Comparison of ENCODE assay signal across 8 cellular contexts in genomic region chr1:192545781-192546521, GRCh38. TPM values are rescaled to one million over a fixed set of nuclear protein-coding genes. Genes with fewer than 3 reads are reported as not detected.
DNase-seq lines count a peak whose midpoint lies in the region; ATAC-seq and TF ChIP-seq lines count a peak whose summit lies in the region.

No MANE protein-coding gene starts in this region.

- H3K27ac ChIP-seq in substantia nigra (ENCODE audit: low read depth, low read length, poor library complexity, severe bottlenecking) = no peak overlapping the region

- TF ChIP-seq CTCF in activated CD8-positive, alpha-beta T cell treated with anti-CD3 and anti-CD28 coated beads for 36 hours (IDR thresholded peaks at IDR 0.05) = peak; percentile 16

- peaks cover 51% of the 10 kb centered on the region for H3K4me1 Mint-ChIP-seq in activated CD8-positive, alpha-beta T cell treated with anti-CD3 and anti-CD28 coated beads for 36 hours (ENCODE audit: low read depth)
- peaks cover 17 to 36% of the 10 kb centered on the region in 2 donors for H3K4me1 Mint-ChIP-seq in stimulated activated naive B cell treated with anti-CD40 and anti-IgM and Interleukin-4, amounts not matched to agents 10 μg/mL and 1 μg/mL and 100 μg/mL, for 72 hours

- intact Hi-C loops in activated CD8-positive, alpha-beta T cell treated with anti-CD3 and anti-CD28 coated beads for 36 hours (cut with micrococcal nuclease) = no loop called here

- peak overlapping the region; percentile 16 for H3K27ac Mint-ChIP-seq in activated CD8-positive, alpha-beta T cell treated with anti-CD3 and anti-CD28 coated beads for 36 hours
- peak overlapping the region; percentile 43 for H3K27ac Mint-ChIP-seq in stimulated activated naive B cell treated with anti-CD40 and anti-IgM and Interleukin-4, amounts not matched to agents 10 μg/mL and 1 μg/mL and 100 μg/mL, for 72 hours

- peak; percentile 85 for DNase-seq in CD1c-positive myeloid dendritic cell (ENCODE audit: extremely low spot score)
- no peak for DNase-seq in activated CD8-positive, alpha-beta T cell treated with anti-CD3 and anti-CD28 coated beads for 36 hours
- no peak for DNase-seq in stimulated activated naive B cell treated with anti-CD40 and anti-IgM and Interleukin-4, amounts not matched to agents 10 μg/mL and 1 μg/mL and 100 μg/mL, for 72 hours
- DNase-seq in stimulated activated CD4-positive, alpha-beta T cell treated with anti-CD3 and anti-CD28 coated beads, Interleukin-15, amount 100 ng/mL, for 24 hours = no peak
- DNase-seq in T1000 (lab: John Stamatoyannopoulos, UW) = no peak
- no peak for DNase-seq in substantia nigra (lab: John Stamatoyannopoulos, UW)

- POLR2A ChIA-PET in activated CD8-positive, alpha-beta T cell treated with anti-CD3 and anti-CD28 coated beads for 36 hours (lab: Charles Lee) = interaction anchor here (1.4 kb wide), 1 partner anchor 29 kb away, joined by 7 read pairs; no protein-coding TSS in a partner anchor

- no peaks in the 10 kb centered on the region for H3K27me3 Mint-ChIP-seq in activated CD8-positive, alpha-beta T cell treated with anti-CD3 and anti-CD28 coated beads for 36 hours
- H3K27me3 Mint-ChIP-seq in stimulated activated naive B cell treated with anti-CD40 and anti-IgM and Interleukin-4, amounts not matched to agents 10 μg/mL and 1 μg/mL and 100 μg/mL, for 72 hours = peaks cover 0 to 6% of the 10 kb centered on the region in 2 donors

- CTCF ChIA-PET in activated CD8-positive, alpha-beta T cell treated with anti-CD3 and anti-CD28 coated beads for 36 hours (lab: Charles Lee) = interaction anchor here (1.0 to 2.7 kb wide), 8 partner anchors 17 to 71 kb away, joined by 3 to 13 read pairs (median 4); no protein-coding TSS in a partner anchor

- no peaks in the 10 kb centered on the region for H3K36me3 Mint-ChIP-seq in activated CD8-positive, alpha-beta T cell treated with anti-CD3 and anti-CD28 coated beads for 36 hours (ENCODE audit: low read depth)
- H3K36me3 Mint-ChIP-seq in stimulated activated naive B cell treated with anti-CD40 and anti-IgM and Interleukin-4, amounts not matched to agents 10 μg/mL and 1 μg/mL and 100 μg/mL, for 72 hours = no peaks in the 10 kb centered on the region

- ATAC-seq in GM19455 (IDR thresholded peaks at IDR 0.05; ENCODE audit: unreplicated experiment) (peak; percentile 50), HG03442 (IDR thresholded peaks at IDR 0.05; ENCODE audit: unreplicated experiment) (peak; percentile 36)
- ATAC-seq in activated CD8-positive, alpha-beta T cell treated with anti-CD3 and anti-CD28 coated beads for 36 hours = peak; percentile 34
- peak; percentile 45 to 46 for ATAC-seq in stimulated activated naive B cell treated with anti-CD40 and anti-IgM and Interleukin-4, amounts not matched to agents 10 μg/mL and 1 μg/mL and 100 μg/mL, for 72 hours (replicated peaks)

- no peaks in the 10 kb centered on the region for H3K9me3 Mint-ChIP-seq in activated CD8-positive, alpha-beta T cell treated with anti-CD3 and anti-CD28 coated beads for 36 hours
- H3K9me3 Mint-ChIP-seq in stimulated activated naive B cell treated with anti-CD40 and anti-IgM and Interleukin-4, amounts not matched to agents 10 μg/mL and 1 μg/mL and 100 μg/mL, for 72 hours = no peaks in the 10 kb centered on the region

- no peak overlapping the region for H3K4me3 Mint-ChIP-seq in activated CD8-positive, alpha-beta T cell treated with anti-CD3 and anti-CD28 coated beads for 36 hours
- H3K4me3 Mint-ChIP-seq in stimulated activated naive B cell treated with anti-CD40 and anti-IgM and Interleukin-4, amounts not matched to agents 10 μg/mL and 1 μg/mL and 100 μg/mL, for 72 hours = peak overlapping the region; percentile 61 to 69

RNA-seq across cellular contexts. Expression of gene RGS1, which starts 29.6 kb away (rescaled TPM):
- 10 to 100 TPM; 27.5 to 29.4 TPM for total RNA-seq in activated CD8-positive, alpha-beta T cell treated with anti-CD3 and anti-CD28 coated beads for 36 hours
